In genomic region chr9:105694320-105694847, GRCh38 we compare ENCODE assay signal across 8 cellular contexts. TPM values are rescaled to one million over a fixed set of nuclear protein-coding genes. Genes with fewer than 3 reads are reported as not detected.
DNase-seq lines count a peak whose midpoint lies in the region; ATAC-seq lines count a peak whose summit lies in the region.

Gene TMEM38B, plus strand, starts transcription at chr9:105694541. Its CDS starts 120 bp downstream, at chr9:105694661.

- no peaks in the 10 kb centered on the region for H3K36me3 ChIP-seq in ectodermal cell (ENCODE audit: control insufficient read depth, insufficient read depth, low read length)

- peak within 1 kb of the TSS; percentile 72 for H3K4me3 ChIP-seq in ectodermal cell (ENCODE audit: insufficient read depth, low read depth, low read length)

- H3K27me3 ChIP-seq in ectodermal cell (ENCODE audit: control insufficient read depth, insufficient read depth, low read length, poor library complexity, severe bottlenecking), result peaks cover 47% of the 10 kb centered on the region

- ATAC-seq in HG03378 (IDR thresholded peaks at IDR 0.05; ENCODE audit: unreplicated experiment), result peak; percentile 43

- no peaks in the 10 kb centered on the region for H3K9me3 ChIP-seq in ectodermal cell (ENCODE audit: control insufficient read depth, low read length)

- WGBS in ectodermal cell, 2 experiments, result 0% methylated on average over 64 of the region's 64 CpGs

- H3K27ac ChIP-seq in ectodermal cell (ENCODE audit: insufficient read depth, low read depth, low read length, poor library complexity, severe bottlenecking), result no peak within 1 kb of the TSS

- DNase-seq in C1 segment of cervical spinal cord (lab: John Stamatoyannopoulos, UW) (peak in 13 of 14 donors; percentile 62 to 89 (median 76)), GM19238 (ENCODE audit: insufficient read length, low spot score) (peak; percentile 84), NCI-H524 (lab: John Stamatoyannopoulos, UW) (peak; percentile 78 to 89), lung microvascular endothelial cell (ENCODE audit: low read depth in 2 of 2) (peak; percentile 73 to 76)
- peak; percentile 64 to 71 for DNase-seq in activated CD4-positive, alpha-beta T cell treated with anti-CD3 and anti-CD28 coated beads, Interleukin-2, amount 50 U/mL, for 4 hours
- DNase-seq in stimulated activated CD4-positive, alpha-beta T cell treated with anti-CD3 and anti-CD28 coated beads, TNF-alpha, amount 100 ng/mL, for 4 hours (ENCODE audit: low read depth in 3 of 3), result peak; percentile 61 to 72 (median 67)

- H3K4me1 ChIP-seq in ectodermal cell (ENCODE audit: control insufficient read depth, insufficient read depth, low read length), result peaks cover 3% of the 10 kb centered on the region

RNA-seq across cellular contexts. Expression of gene TMEM38B, which starts in this region (rescaled TPM):
- polyA plus RNA-seq in ectodermal cell (2013, experiment 1 of 4), result 34.5 TPM
- 36.0 TPM for polyA plus RNA-seq in ectodermal cell (2013, experiment 2 of 4)
- polyA plus RNA-seq in ectodermal cell (2013, experiment 3 of 4), result 26.1 TPM
- polyA plus RNA-seq in ectodermal cell (2013, experiment 4 of 4), result 26.0 TPM
- 5.0 and 6.3 TPM in 2 replicates for total RNA-seq in lung microvascular endothelial cell
